In genomic region chr3:45807645-45808540, GRCh38 we compare ENCODE assay signal across 16 cellular contexts. TPM values are rescaled to one million over a fixed set of nuclear protein-coding genes. Genes with fewer than 3 reads are reported as not detected.
DNase-seq lines count a peak whose midpoint lies in the region; ATAC-seq, FAIRE-seq and TF ChIP-seq lines count a peak whose summit lies in the region.
"Had no signal": no experiment of that assay in that cellular context is flagged by ENCODE, and none has a peak within 500 bp of the region (broad histone marks: within the 10 kb centered on the region; RNA-seq: fewer than 3 reads in every experiment).

No MANE protein-coding gene starts in this region.

- no peak overlapping the region for H3K4me2 ChIP-seq in H1 (ENCODE audit: insufficient read depth in 1 of 2, low read depth in 2 of 2, low read length in 2 of 2)

- H3K4ac ChIP-seq in H1 (replicated peaks; ENCODE audit: insufficient read length, low read depth, low read length): no peak overlapping the region

- no peak overlapping the region for H3K23ac ChIP-seq in H1 (ENCODE audit: insufficient read length)

- H2BK5ac ChIP-seq in H1 (ENCODE audit: low read depth, low read length): no peak overlapping the region

- no peaks in the 10 kb centered on the region; a peak in 1 of 7 replicates for H3K4me1 ChIP-seq in H1 (replicated peaks in 1 of 4; ENCODE audit: control insufficient read depth in 3 of 4, insufficient read depth in 4 of 4, low read length in 3 of 4)
- H3K4me1 ChIP-seq: spleen had no signal

- no peaks in the 10 kb centered on the region for H3K36me3 ChIP-seq in H1 (ENCODE audit: control insufficient read depth in 2 of 4, insufficient read depth in 4 of 4, low read length in 3 of 4)
- H3K36me3 ChIP-seq: spleen had no signal

- no peak overlapping the region for H2AK5ac ChIP-seq in H1 (ENCODE audit: low read depth, low read length)

- H3K23me2 ChIP-seq in H1 (ENCODE audit: low read depth, low read length): no peaks in the 10 kb centered on the region

- H3K9me3 ChIP-seq in H1 (ENCODE audit: insufficient read depth in 2 of 2, low read depth in 1 of 2, low read length in 1 of 2): no peaks in the 10 kb centered on the region
- H3K9me3 ChIP-seq: spleen had no signal

- no peak overlapping the region for H3K56ac ChIP-seq in H1 (replicated peaks; ENCODE audit: insufficient read length, low read depth, low read length)

- no peak overlapping the region for H2AFZ ChIP-seq in H1 (ENCODE audit: low read length)

- H4K91ac ChIP-seq in H1 (replicated peaks; ENCODE audit: insufficient read length, low read length): no peak overlapping the region

- ATAC-seq in sciatic nerve (peak; percentile 96), GM21515 (IDR thresholded peaks at IDR 0.05; ENCODE audit: unreplicated experiment) (no peak)

- POLR2A ChIA-PET in H1 (lab: Charles Lee; ENCODE audit: partially characterized antibody): no interaction called here

- H2BK20ac ChIP-seq in H1 (ENCODE audit: low read length): no peak overlapping the region

- no peak overlapping the region for H4K5ac ChIP-seq in H1 (ENCODE audit: insufficient read length, low read depth, low read length)

- no peaks in the 10 kb centered on the region for H3K79me1 ChIP-seq in H1 (ENCODE audit: low read depth, low read length)

- no peak overlapping the region for H3K18ac ChIP-seq in H1 (ENCODE audit: extremely low read depth, low read length)

- no peak for TF ChIP-seq CTCF in H1 (IDR thresholded peaks at IDR 0.05; ENCODE audit: control extremely low read depth in 1 of 3, insufficient read depth in 1 of 3, low read depth in 1 of 3, low read length in 3 of 3)

- H2BK120ac ChIP-seq in H1 (replicated peaks; ENCODE audit: low read depth, low read length): no peak overlapping the region

- no peak for TF ChIP-seq POLR2A in H1 (IDR thresholded peaks at IDR 0.05; ENCODE audit: control extremely low read depth in 1 of 2, low read depth in 2 of 2, low read length in 2 of 2)

- no peak overlapping the region for H3K14ac ChIP-seq in H1 (ENCODE audit: insufficient read length)

- no peaks in the 10 kb centered on the region for H3K79me2 ChIP-seq in H1 (ENCODE audit: control insufficient read depth in 1 of 2, insufficient read depth in 2 of 2, low read length in 2 of 2)

- WGBS in H1 (ENCODE audit: extremely low coverage in 1 of 2, insufficient coverage in 1 of 2, insufficient read length in 1 of 2, insufficient replicate concordance in 2 of 2, low coverage in 1 of 2, low lambda C conversion rate in 2 of 2, missing lambda C conversion rate in 1 of 2), 2 experiments: 92% methylated on average over 10 of the region's 10 CpGs; no CpG with 5 or more reads in 1 of the 2 experiments

- no peaks in the 10 kb centered on the region for H4K20me1 ChIP-seq in H1 (replicated peaks in 1 of 2; ENCODE audit: control insufficient read depth in 1 of 2, insufficient read depth in 2 of 2, low read length in 2 of 2)

- intact Hi-C loops in sciatic nerve (cut with DNase I) (no loop called here), posterior cingulate gyrus (cut with DNase I) (no loop called here)

- DNase-seq in NCI-H1417 treated with DMSO at 0.1 percent for 48 hours (lab: John Stamatoyannopoulos, UW): peak; percentile 25
- DNase-seq in NCI-H2227 (lab: John Stamatoyannopoulos, UW; ENCODE audit: unreplicated experiment): peak; percentile 52
- DNase-seq in H1 (ENCODE audit: low read depth in 1 of 2, low spot score in 2 of 2): no peak
- no peak for DNase-seq in sciatic nerve (ENCODE audit: low spot score)
- DNase-seq in NOMO-1 treated with DMSO at 0.1 percent for 48 hours (lab: John Stamatoyannopoulos, UW; ENCODE audit: unreplicated experiment): no peak
- no peak for DNase-seq in posterior cingulate gyrus
- DNase-seq: activated CD8-positive, alpha-beta memory T cell treated with anti-CD3 and anti-CD28 coated beads for 24 hours; activated effector memory CD4-positive, alpha-beta T cell treated with anti-CD3 and anti-CD28 coated beads, Interleukin-2, amount 50 U/mL, for 16 hours; SHP77 treated with DMSO at 0.1 percent for 48 hours; spleen had no signal

- no peak overlapping the region for H3K4me3 ChIP-seq in H1 (ENCODE audit: extremely low read depth in 1 of 4, insufficient read depth in 2 of 4, low read depth in 3 of 4, low read length in 4 of 4)
- H3K4me3 ChIP-seq: spleen had no signal

- no peak for TF ChIP-seq EP300 in H1 (IDR thresholded peaks at IDR 0.05; ENCODE audit: borderline replicate concordance in 1 of 2, low read depth in 2 of 2, low read length in 2 of 2)

- CTCF ChIA-PET in H1 (lab: Charles Lee; ENCODE audit: partially characterized antibody): interaction anchor here (0.6 to 1.4 kb wide), 5 partner anchors 15 to 144 kb away, joined by 3 to 5 read pairs (median 3); no protein-coding TSS in a partner anchor

- peak; percentile 36 for FAIRE-seq in H1 (lab: Jason Lieb, UNC)
- FAIRE-seq: G401.6, H54, TTC549 had no signal

- H2BK12ac ChIP-seq in H1 (ENCODE audit: low read depth, low read length): no peak overlapping the region

- H2BK15ac ChIP-seq in H1 (ENCODE audit: low read length): no peak overlapping the region

- H4K8ac ChIP-seq in H1 (ENCODE audit: extremely low read depth, insufficient read depth, low read length): no peak overlapping the region

- no peak overlapping the region for H3K27ac ChIP-seq in H1 (ENCODE audit: low read depth, low read length)
- H3K27ac ChIP-seq: C4-2B, spleen had no signal

- H3K27me3 ChIP-seq in H1 (replicated peaks in 1 of 4; ENCODE audit: control insufficient read depth in 3 of 4, extremely low read depth in 1 of 4, insufficient read depth in 3 of 4, low read length in 3 of 4): no peaks in the 10 kb centered on the region
- H3K27me3 ChIP-seq: spleen had no signal

- H3K9ac ChIP-seq in H1 (replicated peaks in 1 of 4; ENCODE audit: extremely low read depth in 1 of 4, low read depth in 3 of 4, low read length in 3 of 4): no peak overlapping the region

- TF ChIP-seq RAD21 in H1 (IDR thresholded peaks at IDR 0.05 in 1 of 2, conservative IDR thresholded peaks at IDR 0.05 in 1 of 2; ENCODE audit: low read depth in 2 of 2, low read length in 2 of 2): no peak

RNA-seq across cellular contexts. Expression of gene SLC6A20, which starts 11.6 kb away (rescaled TPM):
- not detected in 2 replicates for total RNA-seq in H1 (2021; fragmentation: NEBNext Ultra II Directional; extraction: Animal tissue kit (Norgen Biotek cat#: 25700))
- 0.05 and 0.17 TPM in 2 replicates for polyA plus RNA-seq in H1 (2011; rRNA removed)
- polyA plus RNA-seq in H1 (2011; cell fraction: cytosol; rRNA removed): 0.03 TPM
- polyA plus RNA-seq in H1 (2011; cell fraction: nucleus; rRNA removed): 0.04 TPM
- 0.07 to 0.46 TPM (median 0.08 TPM) in 3 of 4 replicates, not detected in the other for polyA plus RNA-seq in H1 (2012, experiment 1 of 2)
- not detected for polyA plus RNA-seq in H1 (2012, experiment 2 of 2)
- polyA plus RNA-seq in H1 (2013, experiment 1 of 2): 0.02 TPM
- polyA plus RNA-seq in H1 (2013, experiment 2 of 2): 0.06 TPM
- polyA minus RNA-seq in H1 (2011; rRNA and poly(A)+ RNA removed): 0.16 TPM in 1 of 2 replicates, not detected in the other
- polyA minus RNA-seq in H1 (2011; cell fraction: cytosol; rRNA and poly(A)+ RNA removed): not detected
- polyA minus RNA-seq in H1 (2011; cell fraction: nucleus; rRNA and poly(A)+ RNA removed): not detected
- total RNA-seq in sciatic nerve: 8.2 TPM
- total RNA-seq: neural crest cell had no signal

RNA-seq across cellular contexts. Expression of gene LZTFL1, which starts 34.0 kb away (rescaled TPM):
- total RNA-seq in H1 (2021; fragmentation: NEBNext Ultra II Directional; extraction: Animal tissue kit (Norgen Biotek cat#: 25700)): 11.5 and 11.8 TPM in 2 replicates
- polyA plus RNA-seq in H1 (2011; rRNA removed): 8.3 and 8.7 TPM in 2 replicates
- 12.9 TPM for polyA plus RNA-seq in H1 (2011; cell fraction: cytosol; rRNA removed)
- polyA plus RNA-seq in H1 (2011; cell fraction: nucleus; rRNA removed): 7.4 TPM
- polyA plus RNA-seq in H1 (2012, experiment 1 of 2): 6.1 to 9.3 TPM (median 7.6 TPM) in 4 replicates
- polyA plus RNA-seq in H1 (2012, experiment 2 of 2): 0.97 TPM
- 11.9 TPM for polyA plus RNA-seq in H1 (2013, experiment 1 of 2)
- 12.4 TPM for polyA plus RNA-seq in H1 (2013, experiment 2 of 2)
- 11.7 and 15.8 TPM in 2 replicates for polyA minus RNA-seq in H1 (2011; rRNA and poly(A)+ RNA removed)
- 10.2 TPM for polyA minus RNA-seq in H1 (2011; cell fraction: cytosol; rRNA and poly(A)+ RNA removed)
- 16.7 TPM for polyA minus RNA-seq in H1 (2011; cell fraction: nucleus; rRNA and poly(A)+ RNA removed)
- 14.0 TPM for total RNA-seq in sciatic nerve

Comparison
In these comparisons a context has a peak if more than half of its experiments do, and no peak if none do; other contexts are left out.
1. DNase-seq: peak in NCI-H1417 treated with DMSO at 0.1 percent for 48 hours (single experiment) and NCI-H2227 (single experiment); none in H1 (0 of 2), sciatic nerve (single experiment), NOMO-1 treated with DMSO at 0.1 percent for 48 hours (single experiment) and posterior cingulate gyrus (0 of 10).